ENCODE assay signal across 10 cellular contexts in the genomic region with DNA sequence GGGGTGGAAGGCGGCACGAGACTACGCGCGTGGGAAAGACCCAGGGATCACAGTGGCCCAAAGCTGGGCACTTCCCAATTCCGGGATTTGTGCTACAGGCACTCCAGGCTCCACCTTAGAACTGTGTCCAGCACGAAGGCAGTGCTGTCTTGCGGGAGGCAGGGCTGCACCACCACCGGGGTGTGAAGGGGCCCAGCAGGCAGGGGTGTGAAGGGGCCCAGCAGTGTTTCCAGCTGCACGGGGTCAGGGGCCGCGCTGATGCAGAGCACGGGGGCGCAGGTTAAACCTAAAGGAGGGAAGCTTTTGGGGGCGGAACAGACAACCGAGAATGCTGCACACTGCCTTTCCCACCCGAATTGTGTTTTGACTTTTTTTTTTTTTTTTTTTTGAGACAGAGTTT. TPM values are rescaled to one million over a fixed set of nuclear protein-coding genes. Genes with fewer than 3 reads are reported as not detected.
DNase-seq lines count a peak whose midpoint lies in the region; ATAC-seq and TF ChIP-seq lines count a peak whose summit lies in the region.
"Had no signal": no experiment of that assay in that cellular context is flagged by ENCODE, and none has a peak within 500 bp of the region (broad histone marks: within the 10 kb centered on the region; RNA-seq: fewer than 3 reads in every experiment).

No MANE protein-coding gene starts in this region.

- no peak overlapping the region for H3K27ac ChIP-seq in DOHH2 (ENCODE audit: low read depth, low read length)
- peak overlapping the region; percentile 69 for H3K27ac ChIP-seq in OCI-LY1 (ENCODE audit: low read depth, low read length, poor library complexity, severe bottlenecking)
- H3K27ac ChIP-seq in trophoblast cell (ENCODE audit: low read depth, low read length), result no peak overlapping the region
- H3K27ac ChIP-seq in SJCRH30, result no peak overlapping the region

- H3K4me1 ChIP-seq in DOHH2 (ENCODE audit: control insufficient read depth, low read length) (peaks cover 21% of the 10 kb centered on the region), OCI-LY1 (ENCODE audit: insufficient read depth, low read length, severe bottlenecking) (peaks cover 31% of the 10 kb centered on the region), trophoblast cell (ENCODE audit: control insufficient read depth in 1 of 2, insufficient read depth in 2 of 2, low read length in 2 of 2) (no peaks in the 10 kb centered on the region), SJCRH30 (peaks cover 2% of the 10 kb centered on the region; the same call in 1 of the 2 replicates)

- H4K12ac ChIP-seq in trophoblast cell (ENCODE audit: low read depth, low read length), result peak overlapping the region; percentile 89

- H3K4ac ChIP-seq in trophoblast cell (ENCODE audit: low read depth, low read length), result no peak overlapping the region

- peak overlapping the region; percentile 5 for H3K27ac Mint-ChIP-seq in endothelial cell (ENCODE audit: unreplicated experiment)

- H3K9ac ChIP-seq in OCI-LY1 (ENCODE audit: low read length), result peak overlapping the region; percentile 59; the same call in 1 of the 2 replicates
- H3K9ac ChIP-seq in trophoblast cell (ENCODE audit: low read length), result no peak overlapping the region

- H3K18ac ChIP-seq in trophoblast cell (ENCODE audit: low read length), result no peak overlapping the region

- peaks cover 8% of the 10 kb centered on the region for H3K79me1 ChIP-seq in trophoblast cell (ENCODE audit: low read length)

- H3K36me3 ChIP-seq in DOHH2 (ENCODE audit: control insufficient read depth, low read length) (peaks cover 23% of the 10 kb centered on the region), OCI-LY1 (ENCODE audit: insufficient read depth, low read length) (peaks cover 21% of the 10 kb centered on the region; the same call in 1 of the 2 replicates), trophoblast cell (ENCODE audit: control insufficient read depth in 1 of 2, insufficient read depth in 2 of 2, low read length in 2 of 2) (peaks cover 9 to 13% of the 10 kb centered on the region in 2 experiments), SJCRH30 (no peaks in the 10 kb centered on the region)

- H3K4me2 ChIP-seq in DOHH2 (ENCODE audit: low read length) (peak overlapping the region; percentile 63), OCI-LY1 (ENCODE audit: low read length) (peak overlapping the region; percentile 57), trophoblast cell (ENCODE audit: low read length) (no peak overlapping the region)

- no peak overlapping the region for H2AFZ ChIP-seq in OCI-LY1 (ENCODE audit: low read length)
- H2AFZ ChIP-seq in trophoblast cell (ENCODE audit: insufficient read depth, low read length, poor library complexity), result no peak overlapping the region

- DNase-seq in endothelial cell (ENCODE audit: low spot score) (no peak), trophoblast cell (no peak), NCI-H774 (lab: John Stamatoyannopoulos, UW) (no peak), SJCRH30 (no peak), dermis blood vessel endothelial cell (no peak)
- DNase-seq: SIG-M5 had no signal

- H2BK12ac ChIP-seq in trophoblast cell (ENCODE audit: low read length), result peak overlapping the region; percentile 54

- H3K27me3 ChIP-seq in DOHH2 (ENCODE audit: control insufficient read depth, low read length), result no peaks in the 10 kb centered on the region
- H3K27me3 ChIP-seq in OCI-LY1 (ENCODE audit: insufficient read depth, low read length), result no peaks in the 10 kb centered on the region
- no peaks in the 10 kb centered on the region for H3K27me3 ChIP-seq in trophoblast cell (ENCODE audit: insufficient read depth, low read length)
- H3K27me3 ChIP-seq in SJCRH30, result no peaks in the 10 kb centered on the region
- H3K27me3 ChIP-seq: ascending aorta had no signal

- H3F3A ChIP-seq in DOHH2 (ENCODE audit: control insufficient read depth, insufficient read depth) (peaks cover 18% of the 10 kb centered on the region), OCI-LY1 (ENCODE audit: insufficient read depth, low read length) (no peaks in the 10 kb centered on the region)

- H3K36me3 Mint-ChIP-seq in endothelial cell (ENCODE audit: low read depth, unreplicated experiment), result peaks cover 11% of the 10 kb centered on the region

- no peak overlapping the region for H4K91ac ChIP-seq in trophoblast cell (ENCODE audit: low read depth, low read length)

- H2BK120ac ChIP-seq in trophoblast cell (ENCODE audit: insufficient read depth, low read length, poor library complexity), result no peak overlapping the region

- ATAC-seq in GM19035 (IDR thresholded peaks at IDR 0.05; ENCODE audit: unreplicated experiment), result no peak

- no peak for TF ChIP-seq CTCF in DOHH2 (IDR thresholded peaks at IDR 0.05; ENCODE audit: low read depth, low read length, poor library complexity, severe bottlenecking)
- TF ChIP-seq CTCF in OCI-LY1 (IDR thresholded peaks at IDR 0.05; ENCODE audit: low read length), result no peak
- TF ChIP-seq CTCF in endothelial cell (IDR thresholded peaks at IDR 0.05; ENCODE audit: unreplicated experiment), result no peak

- H2BK5ac ChIP-seq in trophoblast cell (ENCODE audit: low read depth, low read length, poor library complexity), result no peak overlapping the region

- no peaks in the 10 kb centered on the region for H3K9me3 Mint-ChIP-seq in endothelial cell (ENCODE audit: unreplicated experiment)

- H3K9me3 ChIP-seq in DOHH2 (ENCODE audit: control insufficient read depth, insufficient read depth, low read length) (no peaks in the 10 kb centered on the region), OCI-LY1 (ENCODE audit: low read length) (no peaks in the 10 kb centered on the region), trophoblast cell (ENCODE audit: insufficient read depth, low read depth, low read length) (peaks cover 3% of the 10 kb centered on the region), SJCRH30 (replicated peaks) (no peaks in the 10 kb centered on the region)
- H3K9me3 ChIP-seq: ascending aorta had no signal

- no CpG with 5 or more reads among the region's 17 CpGs for WGBS in trophoblast cell (ENCODE audit: extremely low coverage, insufficient coverage, insufficient read length)

- 0 out of 2 replicates have a peak, but pooled peaks cover 8% of the 10 kb centered on the region for H4K20me1 ChIP-seq in DOHH2 (ENCODE audit: control insufficient read depth, insufficient read depth, low read depth, low read length)
- no peaks in the 10 kb centered on the region for H4K20me1 ChIP-seq in OCI-LY1 (ENCODE audit: insufficient read depth, low read length)

- H3K4me1 Mint-ChIP-seq in endothelial cell (ENCODE audit: unreplicated experiment), result peaks cover 16% of the 10 kb centered on the region

- H3K23ac ChIP-seq in trophoblast cell (ENCODE audit: low read length), result no peak overlapping the region

- H4K8ac ChIP-seq in trophoblast cell (ENCODE audit: low read depth, low read length), result peak overlapping the region; percentile 93

- H3K4me3 ChIP-seq in DOHH2 (ENCODE audit: low read length) (peak overlapping the region; percentile 90), OCI-LY1 (ENCODE audit: low read depth, low read length, poor library complexity, severe bottlenecking) (peak overlapping the region; percentile 69), trophoblast cell (ENCODE audit: low read depth, low read length) (no peak overlapping the region), SJCRH30 (no peak overlapping the region)

- H2AK5ac ChIP-seq in trophoblast cell (ENCODE audit: low read length), result peak overlapping the region; percentile 72

- no peaks in the 10 kb centered on the region for H3K9me2 ChIP-seq in DOHH2 (replicated peaks; ENCODE audit: control insufficient read depth, low read length)
- H3K9me2 ChIP-seq in OCI-LY1 (ENCODE audit: low read depth, low read length), result no peaks in the 10 kb centered on the region

- peaks cover 11% of the 10 kb centered on the region for H3K27me3 Mint-ChIP-seq in endothelial cell (ENCODE audit: unreplicated experiment)

- H3K4me3 Mint-ChIP-seq in endothelial cell (ENCODE audit: unreplicated experiment), result peak overlapping the region; percentile 78

- H3K79me2 ChIP-seq in DOHH2 (ENCODE audit: control insufficient read depth, low read length), result peaks cover 35% of the 10 kb centered on the region
- H3K79me2 ChIP-seq in OCI-LY1 (ENCODE audit: insufficient read depth, low read length), result peaks cover 22% of the 10 kb centered on the region
- H3K79me2 ChIP-seq in trophoblast cell (ENCODE audit: control insufficient read depth, insufficient read depth, low read length, poor library complexity), result peaks cover 5% of the 10 kb centered on the region

- no peak overlapping the region for H3K14ac ChIP-seq in trophoblast cell (ENCODE audit: low read length)

RNA-seq across cellular contexts. Expression of gene PDCD6, which starts 1.1 kb away (rescaled TPM):
- total RNA-seq in endothelial cell (ENCODE audit: unreplicated experiment) (101 TPM), dermis blood vessel endothelial cell (98.2 and 131 TPM in 2 replicates)
- polyA plus RNA-seq in trophoblast cell (2013), result 84.3 and 85.8 TPM in 2 replicates
- 40.1 and 43.8 TPM in 2 replicates for total RNA-seq in SJCRH30 (2014; rRNA removed; shearing (Covaris generic))

RNA-seq across cellular contexts. Expression of gene AHRR, which starts 51.2 kb away (rescaled TPM):
- total RNA-seq in endothelial cell (ENCODE audit: unreplicated experiment) (8.7 TPM), dermis blood vessel endothelial cell (7.4 and 13.4 TPM in 2 replicates)
- polyA plus RNA-seq in trophoblast cell (2013), result 1.1 and 1.3 TPM in 2 replicates
- 0.15 and 0.20 TPM in 2 replicates for total RNA-seq in SJCRH30 (2014; rRNA removed; shearing (Covaris generic))
- total RNA-seq: ascending aorta had no signal

RNA-seq across cellular contexts. Expression of gene SDHA, which starts 52.2 kb away (rescaled TPM):
- total RNA-seq in endothelial cell (ENCODE audit: unreplicated experiment) (73.5 TPM), dermis blood vessel endothelial cell (123 and 196 TPM in 2 replicates)
- polyA plus RNA-seq in trophoblast cell (2013), result 117 and 122 TPM in 2 replicates
- 43.2 and 46.1 TPM in 2 replicates for total RNA-seq in SJCRH30 (2014; rRNA removed; shearing (Covaris generic))

RNA-seq across cellular contexts. Expression of gene CCDC127, which starts 52.4 kb away (rescaled TPM):
- total RNA-seq in endothelial cell (ENCODE audit: unreplicated experiment) (8.1 TPM), dermis blood vessel endothelial cell (5.6 and 6.7 TPM in 2 replicates)
- polyA plus RNA-seq in trophoblast cell (2013), result 3.6 and 3.8 TPM in 2 replicates
- total RNA-seq in SJCRH30 (2014; rRNA removed; shearing (Covaris generic)), result 2.4 and 2.5 TPM in 2 replicates

Comparison
In these comparisons a context has a peak if more than half of its experiments do, and no peak if none do; other contexts are left out.
1. H3K4me3 ChIP-seq: peak in DOHH2 (single experiment) and OCI-LY1 (single experiment); none in trophoblast cell (single experiment) and SJCRH30 (single experiment).